Comparison of ENCODE assay signal across 13 cellular contexts in genomic region chr10:94307046-94307615, GRCh38. TPM values are rescaled to one million over a fixed set of nuclear protein-coding genes. Genes with fewer than 3 reads are reported as not detected.
DNase-seq lines count a peak whose midpoint lies in the region; ATAC-seq and TF ChIP-seq lines count a peak whose summit lies in the region.
"Had no signal": no experiment of that assay in that cellular context is flagged by ENCODE, and none has a peak within 500 bp of the region (broad histone marks: within the 10 kb centered on the region; RNA-seq: fewer than 3 reads in every experiment).

No MANE protein-coding gene starts in this region.

- no peak overlapping the region for H3K27ac ChIP-seq in foreskin keratinocyte
- H3K27ac ChIP-seq: BLaER1 treated with 17β-estradiol and CSF1 and Interleukin-3, amounts not matched to agents 10 nM and 100 nM had no signal

- ATAC-seq in foreskin keratinocyte: peak; percentile 27

- in situ Hi-C loops in G401 (cut with HindIII; ENCODE audit: low sequenced_read_pairs): no loop called here

- no peak overlapping the region for H3K4me3 ChIP-seq in AG10803 (ENCODE audit: low read length)
- H3K4me3 ChIP-seq: BLaER1 treated with 17β-estradiol and CSF1 and Interleukin-3, amounts not matched to agents 10 nM and 100 nM had no signal

- no peaks in the 10 kb centered on the region for H3K4me1 ChIP-seq in foreskin keratinocyte
- H3K4me1 ChIP-seq: BLaER1 treated with 17β-estradiol and CSF1 and Interleukin-3, amounts not matched to agents 10 nM and 100 nM had no signal

- DNase-seq in AG10803 (ENCODE audit: low read depth) (peak; percentile 29), NCI-H69 (lab: John Stamatoyannopoulos, UW) (peak; percentile 8), dermis blood vessel endothelial cell (peak; percentile 58), foreskin keratinocyte (peak; percentile 11 to 22), NCI-H1092 (lab: John Stamatoyannopoulos, UW) (no peak), mucosa of gallbladder (ENCODE audit: low spot score) (no peak), G401 (ENCODE audit: low spot score) (no peak)
- DNase-seq: 8988T; CD4-positive, CD25-positive, alpha-beta regulatory T cell; DMS 273 treated with DMSO at 0.1 percent for 48 hours; GOT3; H9 had no signal

- TF ChIP-seq CTCF in AG10803 (conservative IDR thresholded peaks at IDR 0.05; ENCODE audit: low read length): no peak
- TF ChIP-seq CTCF in foreskin keratinocyte (conservative IDR thresholded peaks at IDR 0.05): no peak

- peaks cover 30% of the 10 kb centered on the region for H3K27me3 ChIP-seq in foreskin keratinocyte
- H3K27me3 ChIP-seq: BLaER1 treated with 17β-estradiol and CSF1 and Interleukin-3, amounts not matched to agents 10 nM and 100 nM had no signal

RNA-seq across cellular contexts. Expression of gene NOC3L, which starts 55.6 kb away (rescaled TPM):
- total RNA-seq in dermis blood vessel endothelial cell (30.8 and 32.9 TPM in 2 replicates), foreskin keratinocyte (27.7 and 33.0 TPM in 2 replicates), mucosa of gallbladder (8.1 TPM)
- polyA plus RNA-seq in foreskin keratinocyte: 6.6 and 9.4 TPM in 2 replicates
- total RNA-seq in G401 (2014; rRNA removed; shearing (Covaris generic)): 27.7 and 48.2 TPM in 2 replicates

Comparison
In these comparisons a context has a peak if more than half of its experiments do, and no peak if none do; other contexts are left out.
1. DNase-seq: peak in AG10803 (single experiment), NCI-H69 (single experiment), dermis blood vessel endothelial cell (single experiment) and foreskin keratinocyte (2 of 2); none in NCI-H1092 (single experiment), mucosa of gallbladder (single experiment) and G401 (single experiment).